ENCODE assay signal across 9 cellular contexts in the genomic region with DNA sequence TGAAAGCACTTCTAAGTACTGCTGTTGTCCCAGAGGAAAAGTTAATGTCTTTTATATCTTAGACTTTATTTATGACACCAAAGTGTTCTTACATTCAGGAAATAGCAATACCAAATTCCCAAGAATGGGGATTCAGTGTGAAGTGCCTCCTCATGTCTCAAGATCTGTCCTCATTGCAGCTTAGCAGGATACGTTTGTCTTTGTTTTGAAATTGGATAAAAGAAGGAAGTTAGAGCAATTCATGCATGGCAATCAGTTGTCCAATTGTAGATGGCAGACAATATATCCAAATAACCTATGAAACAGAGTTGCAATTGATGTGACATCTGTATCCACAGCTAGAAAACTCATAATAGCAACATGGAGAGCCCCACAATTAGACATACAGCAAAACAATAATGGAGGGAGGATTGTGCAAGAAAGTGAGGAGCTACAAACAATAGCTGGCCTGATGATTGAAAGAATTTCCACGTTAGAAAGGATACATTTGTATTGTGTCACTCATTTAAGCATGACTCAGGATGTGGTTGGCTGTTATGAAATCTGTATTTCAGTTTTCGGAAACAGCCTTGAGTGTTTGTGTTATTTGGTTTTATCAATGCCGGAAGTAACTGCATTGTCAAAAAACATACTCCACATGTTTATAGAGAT.
DNase-seq lines count a peak whose midpoint lies in the region; ATAC-seq, FAIRE-seq and TF ChIP-seq lines count a peak whose summit lies in the region.
"Had no signal": no experiment of that assay in that cellular context is flagged by ENCODE, and none has a peak within 500 bp of the region (broad histone marks: within the 10 kb centered on the region; RNA-seq: fewer than 3 reads in every experiment).

No MANE protein-coding gene starts in this region.

- intact Hi-C loops in HepG2 (cut with micrococcal nuclease; ENCODE audit: unreplicated experiment) (no loop called here), thyroid gland (cut with DNase I) (no loop called here)

- no peak for TF ChIP-seq EP300 in HepG2 (IDR thresholded peaks at IDR 0.05; ENCODE audit: low read depth in 2 of 2, low read length in 2 of 2)
- no peak for TF ChIP-seq EP300 in HepG2 (CRISPR knock-in tag; IDR thresholded peaks at IDR 0.05; ENCODE audit: borderline replicate concordance)

- H3K4me1 ChIP-seq in HepG2 (ENCODE audit: insufficient read depth, low read length) (no peaks in the 10 kb centered on the region), thyroid gland (no peaks in the 10 kb centered on the region)

- H3K4me1 Mint-ChIP-seq in stimulated activated memory B cell treated with anti-CD40 and anti-IgM and Interleukin-4, amounts not matched to agents 10 μg/mL and 1 μg/mL and 100 μg/mL, for 72 hours = peaks cover 4% of the 10 kb centered on the region

- POLR2A ChIA-PET in HepG2 (lab: Yijun Ruan, JAX) = no interaction called here

- CTCF ChIA-PET in HepG2 (lab: Yijun Ruan, JAX; ENCODE audit: low intra/inter-chr PET ratio, low total read pairs) = no interaction called here

- FAIRE-seq in HepG2 (lab: Jason Lieb, UNC) = no peak

- peaks cover 9% of the 10 kb centered on the region for H3K27me3 Mint-ChIP-seq in stimulated activated memory B cell treated with anti-CD40 and anti-IgM and Interleukin-4, amounts not matched to agents 10 μg/mL and 1 μg/mL and 100 μg/mL, for 72 hours

- no peaks in the 10 kb centered on the region for H3K9me3 Mint-ChIP-seq in stimulated activated memory B cell treated with anti-CD40 and anti-IgM and Interleukin-4, amounts not matched to agents 10 μg/mL and 1 μg/mL and 100 μg/mL, for 72 hours

- no peak for TF ChIP-seq RAD21 in HepG2 (CRISPR knock-in tag; IDR thresholded peaks at IDR 0.05)

- TF ChIP-seq CTCF in HepG2 (CRISPR knock-in tag; IDR thresholded peaks at IDR 0.05) (no peak), thyroid gland (IDR thresholded peaks at IDR 0.05) (no peak)

- DNase-seq in GM03348 (ENCODE audit: low spot score) = peak; percentile 44
- peak; percentile 12 for DNase-seq in SW480 (ENCODE audit: low spot score)
- no peak for DNase-seq in HepG2 (ENCODE audit: low spot score)
- no peak for DNase-seq in substantia nigra (lab: John Stamatoyannopoulos, UW)
- no peak for DNase-seq in thyroid gland

- H3K4me3 ChIP-seq in HepG2 (replicated peaks in 1 of 3; ENCODE audit: insufficient read depth in 1 of 3, low read depth in 2 of 3, low read length in 3 of 3) (no peak overlapping the region), thyroid gland (replicated peaks in 1 of 3) (no peak overlapping the region)

- no peak overlapping the region for H2AFZ ChIP-seq in HepG2 (ENCODE audit: low read length)

- H3K79me2 ChIP-seq in HepG2 (ENCODE audit: insufficient read depth, low read length) = no peaks in the 10 kb centered on the region

- no peak overlapping the region for H3K4me2 ChIP-seq in HepG2 (ENCODE audit: low read depth, low read length)

- no peaks in the 10 kb centered on the region for H3K9me3 ChIP-seq in HepG2 (ENCODE audit: low read length)
- H3K9me3 ChIP-seq in thyroid gland = no peaks in the 10 kb centered on the region

- H4K20me1 ChIP-seq in HepG2 (ENCODE audit: insufficient read depth, low read length) = no peaks in the 10 kb centered on the region

- TF ChIP-seq POLR2A in HepG2 (IDR thresholded peaks at IDR 0.05; ENCODE audit: insufficient read depth in 1 of 2, low read depth in 2 of 2, low read length in 2 of 2) = no peak
- TF ChIP-seq POLR2A in thyroid gland (IDR thresholded peaks at IDR 0.05) = no peak

- ATAC-seq in HG03039 (IDR thresholded peaks at IDR 0.05; ENCODE audit: unreplicated experiment) = peak; percentile 53
- no peak for ATAC-seq in HepG2
- ATAC-seq in stimulated activated memory B cell treated with anti-CD40 and anti-IgM and Interleukin-4, amounts not matched to agents 10 μg/mL and 1 μg/mL and 100 μg/mL, for 72 hours = no peak
- no peak for ATAC-seq in GM18511 (IDR thresholded peaks at IDR 0.05; ENCODE audit: unreplicated experiment)
- ATAC-seq: Right ventricle myocardium inferior had no signal

- no peaks in the 10 kb centered on the region for H3K36me3 ChIP-seq in HepG2 (replicated peaks in 1 of 2; ENCODE audit: control insufficient read depth in 1 of 2, insufficient read depth in 2 of 2, low read length in 2 of 2)
- H3K36me3 ChIP-seq in thyroid gland = no peaks in the 10 kb centered on the region

- no peak overlapping the region for H3K9ac ChIP-seq in HepG2 (ENCODE audit: insufficient read depth, low read depth, low read length)

- no peak overlapping the region for H3K27ac Mint-ChIP-seq in stimulated activated memory B cell treated with anti-CD40 and anti-IgM and Interleukin-4, amounts not matched to agents 10 μg/mL and 1 μg/mL and 100 μg/mL, for 72 hours

- BruUV-seq in HepG2 (replicated peaks; lab: Mats Ljungman, UMichigan) = no TSS peak

- WGBS in HepG2 (ENCODE audit: low lambda C conversion rate) = under 1% methylated on average over 4 of the region's 4 CpGs
- 68 to 72% methylated on average over 4 of the region's 4 CpGs for WGBS in thyroid gland, 2 donors

- H3K27ac ChIP-seq in HepG2 (ENCODE audit: extremely low read length, insufficient read depth, low read length) (no peak overlapping the region), substantia nigra (ENCODE audit: low read depth, low read length, poor library complexity, severe bottlenecking) (no peak overlapping the region), thyroid gland (no peak overlapping the region)

- in situ Hi-C loops in HepG2 (cut with HindIII; ENCODE audit: extremely low pct_ligation_motif_present, low pct_unique_long_range_greater_than_20kb) = no loop called here

- H3K27me3 ChIP-seq in HepG2 (ENCODE audit: control insufficient read depth in 1 of 2, insufficient read depth in 2 of 2, low read length in 2 of 2) = no peaks in the 10 kb centered on the region
- H3K27me3 ChIP-seq in thyroid gland = no peaks in the 10 kb centered on the region

- no peak overlapping the region for H3K4me3 Mint-ChIP-seq in stimulated activated memory B cell treated with anti-CD40 and anti-IgM and Interleukin-4, amounts not matched to agents 10 μg/mL and 1 μg/mL and 100 μg/mL, for 72 hours

- H3K36me3 Mint-ChIP-seq in stimulated activated memory B cell treated with anti-CD40 and anti-IgM and Interleukin-4, amounts not matched to agents 10 μg/mL and 1 μg/mL and 100 μg/mL, for 72 hours = no peaks in the 10 kb centered on the region

TF ChIP-seq in HepG2, 621 proteins besides CTCF, POLR2A, EP300 and RAD21:
- TF ChIP-seq CEBPB (IDR thresholded peaks at IDR 0.05; ENCODE audit: borderline replicate concordance, low read depth, low read length) (peak; percentile 65), ZNF232 (CRISPR knock-in tag; IDR thresholded peaks at IDR 0.05; ENCODE audit: borderline replicate concordance) (no peak)

Comparison
In these comparisons a context has a peak if more than half of its experiments do, and no peak if none do; other contexts are left out.
1. DNase-seq: peak in GM03348 (single experiment) and SW480 (single experiment); none in HepG2 (single experiment), substantia nigra (0 of 49) and thyroid gland (0 of 2).